ENCODE assay signal across 10 cellular contexts in the genomic region with DNA sequence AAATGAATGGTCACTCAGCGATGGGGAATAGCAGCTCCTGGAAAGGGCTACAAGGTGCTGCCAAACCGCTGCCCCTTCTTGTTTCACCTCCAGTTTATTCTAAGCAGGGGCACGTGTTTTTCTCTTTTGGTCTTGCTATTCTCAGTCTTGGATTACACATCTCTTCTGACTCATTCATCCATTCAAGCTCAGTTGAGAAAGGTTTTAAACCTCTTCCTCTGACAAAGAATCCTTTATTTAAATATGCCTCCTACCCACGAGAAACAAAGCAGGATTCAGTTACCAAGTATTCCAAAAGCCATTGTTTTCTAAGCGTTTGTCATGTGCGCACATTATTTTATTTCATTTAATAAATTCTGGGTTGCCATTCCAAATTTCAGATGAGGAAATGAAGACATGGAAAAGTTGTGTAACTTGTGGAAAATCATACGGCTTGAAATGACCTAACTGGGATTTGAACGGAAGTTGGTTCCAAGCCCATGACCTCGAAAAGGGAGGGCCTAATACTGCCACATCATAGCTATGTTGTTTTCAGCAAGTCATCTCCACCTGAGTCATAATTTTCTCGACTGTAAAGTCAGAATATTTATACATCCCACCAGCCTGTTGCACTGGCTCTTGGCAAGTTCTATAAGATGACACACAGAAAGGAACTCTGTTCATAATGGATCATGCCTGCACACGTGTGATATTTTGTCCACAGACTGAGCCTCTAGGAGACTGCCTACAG.
DNase-seq lines count a peak whose midpoint lies in the region; ATAC-seq and TF ChIP-seq lines count a peak whose summit lies in the region.
"Had no signal": no experiment of that assay in that cellular context is flagged by ENCODE, and none has a peak within 500 bp of the region (broad histone marks: within the 10 kb centered on the region; RNA-seq: fewer than 3 reads in every experiment).

No MANE protein-coding gene starts in this region.

- peak overlapping the region; percentile 33 for H2AFZ ChIP-seq in PC-9

- H3K4me3 Mint-ChIP-seq in endodermal cell (no peak overlapping the region), T-cell (no peak overlapping the region)

- POLR2A ChIA-PET in PC-9 (lab: Charles Lee; ENCODE audit: unreplicated experiment) = interaction anchor here (0.6 to 1.4 kb wide), 3 partner anchors 24 to 338 kb away, joined by 6 to 12 read pairs (median 10); no protein-coding TSS in a partner anchor
- POLR2A ChIA-PET in T-cell (lab: Charles Lee) = no interaction called here

- CTCF ChIA-PET in PC-9 (lab: Charles Lee) = interaction anchor here (0.7 to 1.6 kb wide), 3 partner anchors 25 to 155 kb away, joined by 3 to 5 read pairs (median 5); no protein-coding TSS in a partner anchor
- CTCF ChIA-PET in T-cell (lab: Charles Lee) = no interaction called here

- H3K27ac ChIP-seq in PC-9 (peak overlapping the region; percentile 96), endodermal cell (ENCODE audit: low read depth, low read length) (no peak overlapping the region)

- H3K27me3 Mint-ChIP-seq in endodermal cell (ENCODE audit: insufficient read depth) = no peaks in the 10 kb centered on the region
- H3K27me3 Mint-ChIP-seq in T-cell = peaks cover 7 to 11% of the 10 kb centered on the region in 2 donors

- H3K4me1 ChIP-seq in PC-9 (replicated peaks; ENCODE audit: insufficient read depth) (peaks cover 32% of the 10 kb centered on the region), endodermal cell (ENCODE audit: control insufficient read depth, insufficient read depth, low read length) (no peaks in the 10 kb centered on the region)

- H3K4me2 ChIP-seq in PC-9 = peak overlapping the region; percentile 63

- BruUV-seq in PC-9 (replicated peaks; lab: Mats Ljungman, UMichigan) = TSS peak; percentile 80

- no peak for TF ChIP-seq CTCF in PC-9 (conservative IDR thresholded peaks at IDR 0.05)
- no peak for TF ChIP-seq CTCF in omental fat pad (IDR thresholded peaks at IDR 0.05)
- TF ChIP-seq CTCF in endodermal cell (conservative IDR thresholded peaks at IDR 0.05) = no peak

- ATAC-seq in omental fat pad (ENCODE audit: low FRiP score) (peak; percentile 69), T-cell (replicated peaks in 1 of 4) (no peak)

- H3K4me3 ChIP-seq in PC-9 (peak overlapping the region; percentile 25; the same call in 1 of the 2 replicates), endodermal cell (ENCODE audit: low read length) (no peak overlapping the region)

- no peaks in the 10 kb centered on the region for H3K27me3 ChIP-seq in PC-9 (ENCODE audit: insufficient read depth, low read depth)
- H3K27me3 ChIP-seq in endodermal cell (ENCODE audit: control insufficient read depth, insufficient read depth, low read length, poor library complexity, severe bottlenecking) = no peaks in the 10 kb centered on the region

- peaks cover 2% of the 10 kb centered on the region for H3K4me1 Mint-ChIP-seq in endodermal cell
- no peaks in the 10 kb centered on the region for H3K4me1 Mint-ChIP-seq in T-cell

- H3K9ac ChIP-seq in endodermal cell (ENCODE audit: extremely low read depth, low read length, poor library complexity, severe bottlenecking) = no peak overlapping the region

- H3K36me3 ChIP-seq in PC-9 (ENCODE audit: low read depth) (no peaks in the 10 kb centered on the region), endodermal cell (ENCODE audit: control insufficient read depth, insufficient read depth, low read length) (no peaks in the 10 kb centered on the region)

- H3K36me3 Mint-ChIP-seq in endodermal cell (ENCODE audit: low read depth) (no peaks in the 10 kb centered on the region), T-cell (no peaks in the 10 kb centered on the region)

- no peaks in the 10 kb centered on the region for H4K20me1 ChIP-seq in PC-9 (ENCODE audit: insufficient read depth)

- no peaks in the 10 kb centered on the region for H3K9me2 ChIP-seq in PC-9 (ENCODE audit: insufficient read depth)

- H3K27ac Mint-ChIP-seq in endodermal cell (no peak overlapping the region), T-cell (no peak overlapping the region)

- whole genome bisulfite sequencing in endodermal cell (ENCODE audit: insufficient coverage in 1 of 2, insufficient read length in 1 of 2), 2 experiments = 88 to 92% methylated on average over 11 of the region's 11 CpGs

- no peaks in the 10 kb centered on the region for H3K9me3 ChIP-seq in PC-9 (ENCODE audit: insufficient read depth, low read depth)
- H3K9me3 ChIP-seq in endodermal cell (ENCODE audit: control insufficient read depth, low read length) = no peaks in the 10 kb centered on the region

- no peaks in the 10 kb centered on the region for H3K9me3 Mint-ChIP-seq in endodermal cell
- no peaks in the 10 kb centered on the region for H3K9me3 Mint-ChIP-seq in T-cell

- DNase-seq in AG20443 (ENCODE audit: low spot score) = peak; percentile 82
- peak; percentile 19 to 90 for DNase-seq in PC-9
- DNase-seq in fibroblast of gingiva (ENCODE audit: low read depth) = peak; percentile 86
- no peak for DNase-seq in omental fat pad (ENCODE audit: low spot score)
- DNase-seq in endodermal cell = no peak
- no peak for DNase-seq in islet precursor cell
- no peak for DNase-seq in UCSD-AML1 (lab: John Stamatoyannopoulos, UW; ENCODE audit: unreplicated experiment)
- DNase-seq in T-cell = no peak
- DNase-seq: activated gamma-delta T cell treated with Interleukin-2 at 50 U/mL for 16 hours, NCI-H1436 had no signal

- H3K79me2 ChIP-seq in PC-9 (ENCODE audit: low read depth) = no peaks in the 10 kb centered on the region

- intact Hi-C loops in PC-9 (cut with micrococcal nuclease; ENCODE audit: unreplicated experiment) = no loop called here

- H3F3A ChIP-seq in PC-9 (ENCODE audit: insufficient read depth, low read depth) = peaks cover 29% of the 10 kb centered on the region

Comparison
In these comparisons a context has a peak if more than half of its experiments do, and no peak if none do; other contexts are left out.
1. DNase-seq: peak in AG20443 (single experiment), PC-9 (2 of 2) and fibroblast of gingiva (single experiment); none in omental fat pad (single experiment), endodermal cell (single experiment), islet precursor cell (single experiment), UCSD-AML1 (single experiment) and T-cell (0 of 34).